ENCODE assay signal across 14 cellular contexts in genomic region chr1:9844746-9845145, GRCh38.
"Had no signal": no experiment of that assay in that cellular context is flagged by ENCODE, and none has a peak within 500 bp of the region (broad histone marks: within the 10 kb centered on the region; RNA-seq: fewer than 3 reads in every experiment).

No MANE protein-coding gene starts in this region.

- H3K27me3 ChIP-seq: esophagus muscularis mucosa, tibial nerve had no signal

- H3K27ac ChIP-seq: tibial nerve had no signal

- H3K9me3 Mint-ChIP-seq: activated CD8-positive, alpha-beta T cell treated with anti-CD3 and anti-CD28 coated beads for 36 hours; activated naive CD8-positive, alpha-beta T cell treated with anti-CD3 and anti-CD28 coated beads, Interleukin-2, amount 50 U/mL, for 24 hours; activated T-helper 1 cell treated with anti-CD3 and anti-CD28 coated beads, Interleukin-12 subunit alpha, Interleukin-12 subunit beta, Interleukin-2, Interleukin-4 antibody, amounts not matched to agents 30 ng/mL and 10 ng/mL and 1 ng/mL, durations not matched to agents 14 hours and 24 hours and 36 hours; mesothelial cell of epicardium; stimulated activated effector memory CD8-positive, alpha-beta T cell treated with anti-CD3 and anti-CD28 coated beads, Interleukin-12 subunit alpha, Interleukin-12 subunit beta, amount 100 ng/mL, for 72 hours had no signal

- H3K4me3 Mint-ChIP-seq: activated CD4-positive, alpha-beta T cell treated with anti-CD3 and anti-CD28 coated beads for 36 hours; activated CD8-positive, alpha-beta T cell treated with anti-CD3 and anti-CD28 coated beads for 36 hours; activated naive CD8-positive, alpha-beta T cell treated with anti-CD3 and anti-CD28 coated beads, Interleukin-2, amount 50 U/mL, for 24 hours; activated T-helper 1 cell treated with anti-CD3 and anti-CD28 coated beads, Interleukin-12 subunit alpha, Interleukin-12 subunit beta, Interleukin-2, Interleukin-4 antibody, amounts not matched to agents 30 ng/mL and 10 ng/mL and 1 ng/mL, durations not matched to agents 14 hours and 24 hours and 36 hours; mesothelial cell of epicardium; stimulated activated effector memory CD8-positive, alpha-beta T cell treated with anti-CD3 and anti-CD28 coated beads, Interleukin-12 subunit alpha, Interleukin-12 subunit beta, amount 100 ng/mL, for 72 hours had no signal

- H3K27me3 Mint-ChIP-seq: activated CD4-positive, alpha-beta T cell treated with anti-CD3 and anti-CD28 coated beads for 36 hours; activated CD8-positive, alpha-beta T cell treated with anti-CD3 and anti-CD28 coated beads for 36 hours; activated naive CD8-positive, alpha-beta T cell treated with anti-CD3 and anti-CD28 coated beads, Interleukin-2, amount 50 U/mL, for 24 hours had no signal

- H3K4me3 ChIP-seq: esophagus muscularis mucosa, smooth muscle cell, tibial nerve had no signal

- ATAC-seq: activated CD4-positive, alpha-beta T cell treated with anti-CD3 and anti-CD28 coated beads for 36 hours; activated CD8-positive, alpha-beta T cell treated with anti-CD3 and anti-CD28 coated beads for 36 hours; activated naive CD8-positive, alpha-beta T cell treated with anti-CD3 and anti-CD28 coated beads, Interleukin-2, amount 50 U/mL, for 24 hours; stimulated activated effector memory CD8-positive, alpha-beta T cell treated with anti-CD3 and anti-CD28 coated beads, Interleukin-12 subunit alpha, Interleukin-12 subunit beta, amount 100 ng/mL, for 72 hours had no signal

- H3K36me3 Mint-ChIP-seq: mesothelial cell of epicardium; stimulated activated effector memory CD8-positive, alpha-beta T cell treated with anti-CD3 and anti-CD28 coated beads, Interleukin-12 subunit alpha, Interleukin-12 subunit beta, amount 100 ng/mL, for 72 hours had no signal

- DNase-seq: activated CD4-positive, alpha-beta T cell treated with anti-CD3 and anti-CD28 coated beads for 36 hours; activated CD8-positive, alpha-beta T cell treated with anti-CD3 and anti-CD28 coated beads for 36 hours; activated naive CD4-positive, alpha-beta T cell treated with Interleukin-2 at 50 U/mL for 16 hours; activated naive CD8-positive, alpha-beta T cell treated with anti-CD3 and anti-CD28 coated beads, Interleukin-2, amount 50 U/mL, for 24 hours; foreskin fibroblast; glutamatergic neuron; right cardiac atrium; T-helper 9 cell had no signal

- H3K4me1 Mint-ChIP-seq: activated CD4-positive, alpha-beta T cell treated with anti-CD3 and anti-CD28 coated beads for 36 hours; stimulated activated effector memory CD8-positive, alpha-beta T cell treated with anti-CD3 and anti-CD28 coated beads, Interleukin-12 subunit alpha, Interleukin-12 subunit beta, amount 100 ng/mL, for 72 hours had no signal

- H3K27ac Mint-ChIP-seq: activated CD4-positive, alpha-beta T cell treated with anti-CD3 and anti-CD28 coated beads for 36 hours; activated CD8-positive, alpha-beta T cell treated with anti-CD3 and anti-CD28 coated beads for 36 hours; activated naive CD8-positive, alpha-beta T cell treated with anti-CD3 and anti-CD28 coated beads, Interleukin-2, amount 50 U/mL, for 24 hours; activated T-helper 1 cell treated with anti-CD3 and anti-CD28 coated beads, Interleukin-12 subunit alpha, Interleukin-12 subunit beta, Interleukin-2, Interleukin-4 antibody, amounts not matched to agents 30 ng/mL and 10 ng/mL and 1 ng/mL, durations not matched to agents 14 hours and 24 hours and 36 hours; mesothelial cell of epicardium; stimulated activated effector memory CD8-positive, alpha-beta T cell treated with anti-CD3 and anti-CD28 coated beads, Interleukin-12 subunit alpha, Interleukin-12 subunit beta, amount 100 ng/mL, for 72 hours had no signal

- H3K9me3 ChIP-seq: esophagus muscularis mucosa, tibial nerve had no signal

- H3K4me2 ChIP-seq: smooth muscle cell had no signal
